9 cellular contexts compared by ENCODE assay signal in the genomic region with DNA sequence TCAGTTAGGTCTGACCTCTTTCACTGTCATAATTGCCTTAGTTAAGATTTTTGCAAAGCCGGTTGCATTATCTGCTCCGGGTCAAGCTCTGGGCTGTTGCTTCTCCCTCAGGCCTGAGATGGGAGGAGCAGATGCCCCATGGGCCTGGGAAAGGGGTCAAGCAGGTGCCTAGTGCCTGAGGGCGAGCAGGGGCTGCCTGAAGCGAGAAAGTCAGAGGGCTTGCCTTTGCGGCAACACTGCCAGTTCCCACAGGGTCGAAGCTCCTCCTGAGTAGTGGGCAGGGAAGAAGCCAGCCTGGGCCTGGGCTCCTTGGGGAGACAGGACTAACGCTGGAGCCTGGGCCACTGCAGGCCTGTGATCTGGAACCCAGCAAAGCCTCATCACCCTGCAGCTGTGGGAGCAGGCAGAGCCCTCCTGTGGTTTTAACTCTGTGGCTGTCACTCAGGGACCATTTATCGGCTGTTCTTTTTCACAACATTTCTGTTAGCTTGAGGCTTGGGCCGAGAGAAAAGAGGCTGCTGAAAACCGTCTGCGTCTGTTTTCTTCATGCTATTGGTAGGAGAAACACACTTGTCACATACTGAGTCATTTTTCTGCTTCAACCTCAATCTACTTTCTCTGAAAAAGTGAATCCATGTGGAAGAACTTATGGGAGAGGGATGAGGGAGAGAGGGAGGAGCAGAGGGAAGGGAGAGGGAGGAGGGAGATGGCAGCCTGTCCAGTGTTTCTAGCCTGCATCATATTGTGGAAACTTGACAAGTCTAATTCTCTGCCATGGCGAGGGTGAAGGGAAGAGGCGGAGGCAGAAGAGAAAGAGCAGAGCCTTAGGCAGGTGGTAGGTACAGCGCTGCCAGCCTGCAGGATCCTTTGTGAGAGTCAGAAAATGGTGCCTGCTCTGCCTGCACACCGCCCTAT.
DNase-seq lines count a peak whose midpoint lies in the region; ATAC-seq and TF ChIP-seq lines count a peak whose summit lies in the region.
"Had no signal": no experiment of that assay in that cellular context is flagged by ENCODE, and none has a peak within 500 bp of the region (broad histone marks: within the 10 kb centered on the region; RNA-seq: fewer than 3 reads in every experiment).

No MANE protein-coding gene starts in this region.

- DNase-seq in SHP77 (lab: John Stamatoyannopoulos, UW) (peak; percentile 16 to 32), SHP77 treated with DMSO at 0.1 percent for 48 hours (lab: John Stamatoyannopoulos, UW) (no peak), NAMALWA (ENCODE audit: low spot score) (peak; percentile 80), NCI-H1930 (lab: John Stamatoyannopoulos, UW) (no peak)

- H2AFZ ChIP-seq in neural cell (ENCODE audit: low read depth, low read length): no peak overlapping the region

- H3K27ac Mint-ChIP-seq in activated naive CD4-positive, alpha-beta T cell treated with anti-CD3 and anti-CD28 coated beads, Interleukin-2, amount 50 U/mL, for 24 hours: peak overlapping the region; percentile 95

- TF ChIP-seq CTCF in neural cell (IDR thresholded peaks at IDR 0.05; ENCODE audit: poor library complexity, severe bottlenecking): no peak

- peaks cover 78% of the 10 kb centered on the region for H3K4me1 Mint-ChIP-seq in activated naive CD4-positive, alpha-beta T cell treated with anti-CD3 and anti-CD28 coated beads, Interleukin-2, amount 50 U/mL, for 24 hours

- no peaks in the 10 kb centered on the region for H3K36me3 ChIP-seq in neural cell (ENCODE audit: insufficient read depth, low read length)
- H3K36me3 ChIP-seq: thyroid gland had no signal

- peak overlapping the region; percentile 80 for H3K4me3 Mint-ChIP-seq in activated naive CD4-positive, alpha-beta T cell treated with anti-CD3 and anti-CD28 coated beads, Interleukin-2, amount 50 U/mL, for 24 hours

- no peaks in the 10 kb centered on the region for H3K27me3 ChIP-seq in neural cell (ENCODE audit: insufficient read depth, low read depth, low read length)
- H3K27me3 ChIP-seq: thyroid gland had no signal

- no peak overlapping the region for H3K4me3 ChIP-seq in neural cell (ENCODE audit: low read length)
- H3K4me3 ChIP-seq: thyroid gland had no signal

- ATAC-seq in GM19397 (IDR thresholded peaks at IDR 0.05; ENCODE audit: unreplicated experiment) (no peak), HG03097 (IDR thresholded peaks at IDR 0.05; ENCODE audit: low FRiP score, unreplicated experiment) (no peak)

- no peaks in the 10 kb centered on the region for H3F3A ChIP-seq in neural cell (ENCODE audit: insufficient read depth, low read length, poor library complexity, severe bottlenecking)

- no peak for TF ChIP-seq EP300 in neural cell (conservative IDR thresholded peaks at IDR 0.05; ENCODE audit: poor library complexity, severe bottlenecking)

- TF ChIP-seq RAD21 in neural cell (conservative IDR thresholded peaks at IDR 0.05): no peak

- H3K27ac ChIP-seq in neural cell (ENCODE audit: low read length): peak overlapping the region; percentile 24
- H3K27ac ChIP-seq: thyroid gland had no signal

- H3K4me2 ChIP-seq in neural cell (ENCODE audit: low read length): no peak overlapping the region

- H3K9ac ChIP-seq in neural cell (ENCODE audit: low read length): no peak overlapping the region

- no peaks in the 10 kb centered on the region for H3K9me2 ChIP-seq in neural cell (ENCODE audit: insufficient read depth, low read length)

- H3K36me3 Mint-ChIP-seq in activated naive CD4-positive, alpha-beta T cell treated with anti-CD3 and anti-CD28 coated beads, Interleukin-2, amount 50 U/mL, for 24 hours: no peaks in the 10 kb centered on the region

- no peaks in the 10 kb centered on the region for H3K9me3 ChIP-seq in neural cell (ENCODE audit: low read length)
- H3K9me3 ChIP-seq: thyroid gland had no signal

- no peaks in the 10 kb centered on the region for H4K20me1 ChIP-seq in neural cell (ENCODE audit: insufficient read depth)

- H3K27me3 Mint-ChIP-seq in activated naive CD4-positive, alpha-beta T cell treated with anti-CD3 and anti-CD28 coated beads, Interleukin-2, amount 50 U/mL, for 24 hours: no peaks in the 10 kb centered on the region

- no peaks in the 10 kb centered on the region for H3K79me2 ChIP-seq in neural cell (replicated peaks; ENCODE audit: insufficient read depth, low read length)

- H3K9me3 Mint-ChIP-seq in activated naive CD4-positive, alpha-beta T cell treated with anti-CD3 and anti-CD28 coated beads, Interleukin-2, amount 50 U/mL, for 24 hours: no peaks in the 10 kb centered on the region

TF ChIP-seq in neural cell, 6 proteins besides CTCF, POLR2A, EP300 and RAD21:
- TF ChIP-seq, protein P1, sequence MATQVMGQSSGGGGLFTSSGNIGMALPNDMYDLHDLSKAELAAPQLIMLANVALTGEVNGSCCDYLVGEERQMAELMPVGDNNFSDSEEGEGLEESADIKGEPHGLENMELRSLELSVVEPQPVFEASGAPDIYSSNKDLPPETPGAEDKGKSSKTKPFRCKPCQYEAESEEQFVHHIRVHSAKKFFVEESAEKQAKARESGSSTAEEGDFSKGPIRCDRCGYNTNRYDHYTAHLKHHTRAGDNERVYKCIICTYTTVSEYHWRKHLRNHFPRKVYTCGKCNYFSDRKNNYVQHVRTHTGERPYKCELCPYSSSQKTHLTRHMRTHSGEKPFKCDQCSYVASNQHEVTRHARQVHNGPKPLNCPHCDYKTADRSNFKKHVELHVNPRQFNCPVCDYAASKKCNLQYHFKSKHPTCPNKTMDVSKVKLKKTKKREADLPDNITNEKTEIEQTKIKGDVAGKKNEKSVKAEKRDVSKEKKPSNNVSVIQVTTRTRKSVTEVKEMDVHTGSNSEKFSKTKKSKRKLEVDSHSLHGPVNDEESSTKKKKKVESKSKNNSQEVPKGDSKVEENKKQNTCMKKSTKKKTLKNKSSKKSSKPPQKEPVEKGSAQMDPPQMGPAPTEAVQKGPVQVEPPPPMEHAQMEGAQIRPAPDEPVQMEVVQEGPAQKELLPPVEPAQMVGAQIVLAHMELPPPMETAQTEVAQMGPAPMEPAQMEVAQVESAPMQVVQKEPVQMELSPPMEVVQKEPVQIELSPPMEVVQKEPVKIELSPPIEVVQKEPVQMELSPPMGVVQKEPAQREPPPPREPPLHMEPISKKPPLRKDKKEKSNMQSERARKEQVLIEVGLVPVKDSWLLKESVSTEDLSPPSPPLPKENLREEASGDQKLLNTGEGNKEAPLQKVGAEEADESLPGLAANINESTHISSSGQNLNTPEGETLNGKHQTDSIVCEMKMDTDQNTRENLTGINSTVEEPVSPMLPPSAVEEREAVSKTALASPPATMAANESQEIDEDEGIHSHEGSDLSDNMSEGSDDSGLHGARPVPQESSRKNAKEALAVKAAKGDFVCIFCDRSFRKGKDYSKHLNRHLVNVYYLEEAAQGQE (IDR thresholded peaks at IDR 0.05; ENCODE audit: borderline replicate concordance): no peak
- TF ChIP-seq SMC3 (conservative IDR thresholded peaks at IDR 0.05; ENCODE audit: poor library complexity): no peak
- TF ChIP-seq TAF1 (IDR thresholded peaks at IDR 0.05; ENCODE audit: low read depth): no peak
- TF ChIP-seq POLR2AphosphoS5 (IDR thresholded peaks at IDR 0.05): no peak
- no peak for TF ChIP-seq MXI1 (conservative IDR thresholded peaks at IDR 0.05; ENCODE audit: poor library complexity, severe bottlenecking)
- TF ChIP-seq EZH2 (IDR thresholded peaks at IDR 0.05; ENCODE audit: borderline replicate concordance, insufficient read depth, low read length, poor library complexity, severe bottlenecking): no peak

Comparison
In these comparisons a context has a peak if more than half of its experiments do, and no peak if none do; other contexts are left out.
1. DNase-seq: peak in SHP77 (2 of 2) and NAMALWA (single experiment); none in SHP77 treated with DMSO at 0.1 percent for 48 hours (single experiment) and NCI-H1930 (0 of 2).